ENCODE assay signal across 18 cellular contexts in genomic region chr3:183941216-183941615, GRCh38. TPM values are rescaled to one million over a fixed set of nuclear protein-coding genes. Genes with fewer than 3 reads are reported as not detected.
DNase-seq lines count a peak whose midpoint lies in the region; ATAC-seq and TF ChIP-seq lines count a peak whose summit lies in the region.
"Had no signal": no experiment of that assay in that cellular context is flagged by ENCODE, and none has a peak within 500 bp of the region (broad histone marks: within the 10 kb centered on the region; RNA-seq: fewer than 3 reads in every experiment).

No MANE protein-coding gene starts in this region.

- no peak overlapping the region for H3K4me3 ChIP-seq in HUES6 (ENCODE audit: low read depth, low read length)
- H3K4me3 ChIP-seq: BLaER1 had no signal

- H3K27me3 Mint-ChIP-seq in WTC11 (ENCODE audit: low read depth), result no peaks in the 10 kb centered on the region
- peaks cover 4% of the 10 kb centered on the region for H3K27me3 Mint-ChIP-seq in endothelial cell (ENCODE audit: unreplicated experiment)
- no peaks in the 10 kb centered on the region for H3K27me3 Mint-ChIP-seq in nephron progenitor cell (ENCODE audit: low read depth, poor library complexity)
- H3K27me3 Mint-ChIP-seq: B cell; CD4-positive, CD25-positive, alpha-beta regulatory T cell had no signal

- POLR2A ChIA-PET in WTC11 (lab: Charles Lee), result no interaction called here

- TF ChIP-seq CTCF in WTC11 (IDR thresholded peaks at IDR 0.05) (no peak), endothelial cell (IDR thresholded peaks at IDR 0.05; ENCODE audit: unreplicated experiment) (no peak), nephron progenitor cell (IDR thresholded peaks at IDR 0.05) (no peak)

- peak overlapping the region; percentile 33; the same call in 1 of the 2 replicates for H3K27ac ChIP-seq in HUES6 (ENCODE audit: low read depth, low read length)
- H3K27ac ChIP-seq: BLaER1, C4-2B had no signal

- ATAC-seq in WTC11, result no peak
- ATAC-seq: CD8-positive, alpha-beta T cell had no signal

- peaks cover 5% of the 10 kb centered on the region for H3K4me1 Mint-ChIP-seq in WTC11
- H3K4me1 Mint-ChIP-seq in endothelial cell (ENCODE audit: unreplicated experiment), result peaks cover 26% of the 10 kb centered on the region
- no peaks in the 10 kb centered on the region for H3K4me1 Mint-ChIP-seq in nephron progenitor cell
- H3K4me1 Mint-ChIP-seq: B cell; CD4-positive, CD25-positive, alpha-beta regulatory T cell had no signal

- no peaks in the 10 kb centered on the region for H3K9me3 Mint-ChIP-seq in WTC11
- no peaks in the 10 kb centered on the region for H3K9me3 Mint-ChIP-seq in endothelial cell (ENCODE audit: unreplicated experiment)
- H3K9me3 Mint-ChIP-seq in nephron progenitor cell, result no peaks in the 10 kb centered on the region
- H3K9me3 Mint-ChIP-seq: CD4-positive, CD25-positive, alpha-beta regulatory T cell; CD8-positive, alpha-beta T cell had no signal

- peaks cover 71% of the 10 kb centered on the region for H3K36me3 ChIP-seq in HUES6 (ENCODE audit: control insufficient read depth, insufficient read depth, low read length)

- no peaks in the 10 kb centered on the region for H3K4me1 ChIP-seq in HUES6 (ENCODE audit: control insufficient read depth, insufficient read depth, low read length)
- H3K4me1 ChIP-seq: BLaER1, Caco-2 had no signal

- CTCF ChIA-PET in WTC11 (lab: Charles Lee), result interaction anchor here (1.3 kb wide), 1 partner anchor 44 kb away, joined by 4 read pairs; no protein-coding TSS in a partner anchor

- H3K27ac Mint-ChIP-seq in WTC11 (peak overlapping the region; percentile 94), endothelial cell (ENCODE audit: unreplicated experiment) (peak overlapping the region; percentile 98), nephron progenitor cell (peak overlapping the region; percentile 34)
- H3K27ac Mint-ChIP-seq: B cell; CD4-positive, CD25-positive, alpha-beta regulatory T cell; CD8-positive, alpha-beta T cell had no signal

- H3K9me3 ChIP-seq in HUES6 (ENCODE audit: control insufficient read depth, insufficient read depth, low read depth, low read length), result no peaks in the 10 kb centered on the region
- H3K9me3 ChIP-seq: BLaER1, Caco-2 had no signal

- H3K36me3 Mint-ChIP-seq in WTC11 (peaks cover 46% of the 10 kb centered on the region), endothelial cell (ENCODE audit: low read depth, unreplicated experiment) (peaks cover 29% of the 10 kb centered on the region), nephron progenitor cell (ENCODE audit: low read depth) (peaks cover 71% of the 10 kb centered on the region)

- no peaks in the 10 kb centered on the region for H3K27me3 ChIP-seq in HUES6 (ENCODE audit: control insufficient read depth, insufficient read depth, low read length)
- H3K27me3 ChIP-seq: BLaER1 had no signal

- H3K9ac ChIP-seq in HUES6 (ENCODE audit: low read length), result no peak overlapping the region
- H3K9ac ChIP-seq: BLaER1 had no signal

- no peak for DNase-seq in WTC11 (ENCODE audit: low spot score)
- no peak for DNase-seq in endothelial cell (ENCODE audit: low spot score)
- DNase-seq in nephron progenitor cell, result no peak
- no peak for DNase-seq in activated CD4-positive, alpha-beta T cell treated with anti-CD3 and anti-CD28 coated beads, Interleukin-2, amount 50 U/mL, for 1 hour
- DNase-seq in T-helper 9 cell, result no peak
- no peak for DNase-seq in NCI-H82 treated with DMSO at 0.1 percent for 48 hours (lab: John Stamatoyannopoulos, UW; ENCODE audit: unreplicated experiment)
- DNase-seq in LoVo (ENCODE audit: low spot score), result no peak
- DNase-seq: Caco-2; CD4-positive, CD25-positive, alpha-beta regulatory T cell; CD8-positive, alpha-beta T cell; DMS153; DND-41; H7; HCEC 1CT had no signal

- H3K4me3 Mint-ChIP-seq in WTC11 (no peak overlapping the region), endothelial cell (ENCODE audit: unreplicated experiment) (peak overlapping the region; percentile 23), nephron progenitor cell (no peak overlapping the region)
- H3K4me3 Mint-ChIP-seq: B cell; CD4-positive, CD25-positive, alpha-beta regulatory T cell; CD8-positive, alpha-beta T cell had no signal

TF ChIP-seq in WTC11, 78 proteins besides CTCF, POLR2A, EP300 and RAD21 (continues in another document):
- TF ChIP-seq NR3C1 (CRISPR knock-in tag; conservative IDR thresholded peaks at IDR 0.05; ENCODE audit: low read depth) (no peak), ZNF281 (CRISPR knock-in tag; IDR thresholded peaks at IDR 0.05) (no peak), SOX15 (CRISPR knock-in tag; IDR thresholded peaks at IDR 0.05) (no peak), TCF7 (CRISPR knock-in tag; IDR thresholded peaks at IDR 0.05; ENCODE audit: low read depth) (no peak), USF2 (CRISPR knock-in tag; IDR thresholded peaks at IDR 0.05) (no peak), ZNF263 (CRISPR knock-in tag; IDR thresholded peaks at IDR 0.05; ENCODE audit: low read depth) (no peak), AFF4 (CRISPR knock-in tag; IDR thresholded peaks at IDR 0.05; ENCODE audit: borderline replicate concordance) (no peak), STAT6 (CRISPR knock-in tag; conservative IDR thresholded peaks at IDR 0.05; ENCODE audit: low read depth) (no peak), CREM (CRISPR knock-in tag; IDR thresholded peaks at IDR 0.05) (no peak)

RNA-seq across cellular contexts. Expression of gene PARL, which starts 56.5 kb away (rescaled TPM):
- total RNA-seq in WTC11 (2021), result 71.3 to 93.5 TPM (median 74.3 TPM) in 3 replicates
- 62.9 TPM for total RNA-seq in endothelial cell (ENCODE audit: unreplicated experiment)

Comparison
In these comparisons a context has a peak if more than half of its experiments do, and no peak if none do; other contexts are left out.
1. H3K27ac Mint-ChIP-seq: peak in every context shown above with its lines; median percentile 98 in endothelial cell; 94 in WTC11; 34 in nephron progenitor cell.